ENCODE assay signal across 8 cellular contexts in the genomic region with DNA sequence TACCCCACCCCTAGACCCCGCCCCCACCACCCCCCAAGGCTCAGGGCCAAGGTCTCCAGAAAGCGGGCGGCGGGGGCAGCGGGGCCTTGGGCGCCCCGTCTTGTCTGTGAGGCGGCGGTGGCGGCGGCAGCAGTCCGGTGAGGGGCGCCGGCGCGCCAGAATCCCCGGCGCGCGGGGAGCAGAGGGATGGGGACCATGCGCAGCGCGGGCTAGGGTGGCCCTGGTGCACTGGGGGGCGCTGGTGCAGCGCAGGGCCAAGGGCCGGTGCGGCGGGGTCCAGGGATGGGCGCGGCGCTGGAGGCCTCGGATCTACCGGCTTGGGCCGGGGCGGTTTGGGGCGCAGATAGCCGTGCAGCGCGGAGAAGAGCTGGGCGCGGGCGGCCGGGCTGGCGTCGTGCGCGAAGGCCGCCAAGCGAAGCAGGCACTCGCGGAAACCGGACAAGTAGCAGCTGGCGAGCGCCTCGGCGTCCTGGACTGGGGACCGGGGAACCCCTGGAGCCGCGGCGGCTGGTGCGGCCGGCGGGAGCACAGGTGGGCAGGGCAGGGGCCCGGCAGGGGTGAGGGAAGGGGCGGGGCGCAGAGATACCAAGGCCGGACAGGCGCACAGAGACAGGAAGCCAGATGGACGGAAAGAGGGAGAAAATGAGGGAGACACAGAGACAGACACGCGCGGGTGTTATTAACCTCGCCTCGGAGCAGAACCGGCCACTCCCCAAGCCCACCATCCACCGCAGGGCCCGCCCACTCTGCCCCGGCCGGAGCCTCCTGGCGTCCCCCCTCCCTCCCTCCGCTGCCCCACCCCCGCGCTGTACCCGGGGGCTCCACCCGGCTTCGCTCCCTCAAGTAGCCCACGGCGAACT. TPM values are rescaled to one million over a fixed set of nuclear protein-coding genes. Genes with fewer than 3 reads are reported as not detected.
DNase-seq lines count a peak whose midpoint lies in the region; ATAC-seq, FAIRE-seq and TF ChIP-seq lines count a peak whose summit lies in the region.

No MANE protein-coding gene starts in this region.

- no peaks in the 10 kb centered on the region for H3K9me3 ChIP-seq in cardiac muscle cell (ENCODE audit: low read depth)

- H3K4me3 ChIP-seq in GM23338 = peak overlapping the region; percentile 66
- peak overlapping the region; percentile 64 for H3K4me3 ChIP-seq in cardiac muscle cell

- peak; percentile 39 for ATAC-seq in GM23338
- ATAC-seq in omental fat pad (ENCODE audit: low FRiP score) = no peak
- ATAC-seq in GM21526 (IDR thresholded peaks at IDR 0.05; ENCODE audit: low FRiP score, unreplicated experiment) = no peak

- no peak for FAIRE-seq in D721Med (lab: Jason Lieb, UNC)

- no peaks in the 10 kb centered on the region for H3K79me2 ChIP-seq in GM23338 (replicated peaks; ENCODE audit: insufficient read depth)

- no peaks in the 10 kb centered on the region for H3K9me2 ChIP-seq in GM23338 (ENCODE audit: insufficient read depth)

- H3K36me3 Mint-ChIP-seq in GM23338 (ENCODE audit: low read depth) = peaks cover 13% of the 10 kb centered on the region

- H3K27me3 ChIP-seq in GM23338 (ENCODE audit: insufficient read depth) = peaks cover 68% of the 10 kb centered on the region
- H3K27me3 ChIP-seq in cardiac muscle cell = peaks cover 53% of the 10 kb centered on the region

- peaks cover 17% of the 10 kb centered on the region for H3F3A ChIP-seq in GM23338 (replicated peaks; ENCODE audit: low read depth)

- H3K27ac ChIP-seq in GM23338 (ENCODE audit: low read depth) (no peak overlapping the region), cardiac muscle cell (no peak overlapping the region)

- peaks cover 24% of the 10 kb centered on the region for H3K9me3 Mint-ChIP-seq in GM23338

- peaks cover 89% of the 10 kb centered on the region for H3K27me3 Mint-ChIP-seq in GM23338 (ENCODE audit: insufficient read depth, low read depth, poor library complexity)

- H3K4me2 ChIP-seq in GM23338 = peak overlapping the region; percentile 94

- H4K20me1 ChIP-seq in GM23338 (replicated peaks; ENCODE audit: insufficient read depth) = peaks cover 4% of the 10 kb centered on the region; the same call in 1 of the 2 replicates

- H3K36me3 ChIP-seq in GM23338 (ENCODE audit: insufficient read depth) (no peaks in the 10 kb centered on the region), cardiac muscle cell (no peaks in the 10 kb centered on the region)

- TF ChIP-seq CTCF in D721Med (IDR thresholded peaks at IDR 0.05; ENCODE audit: insufficient read depth, missing control alignments) = peak; percentile 27
- peak; percentile 54 to 90 for TF ChIP-seq CTCF in GM23338 (conservative IDR thresholded peaks at IDR 0.05; ENCODE audit: low read depth in 2 of 2)
- TF ChIP-seq CTCF in cardiac muscle cell (IDR thresholded peaks at IDR 0.05; ENCODE audit: low read depth, low read length) = peak; percentile 42
- TF ChIP-seq CTCF in omental fat pad (IDR thresholded peaks at IDR 0.05) = no peak

- H2AFZ ChIP-seq in GM23338 = 0 out of 2 replicates have a peak overlapping the region, but pooled peaks have one; percentile 63

- peak overlapping the region; percentile 83 for H3K4me3 Mint-ChIP-seq in GM23338

- peaks cover 25% of the 10 kb centered on the region for H3K4me1 Mint-ChIP-seq in GM23338

- no peak overlapping the region for H3K27ac Mint-ChIP-seq in GM23338

- DNase-seq in D721Med (ENCODE audit: insufficient read length, low spot score) = no peak
- DNase-seq in GM23338 (ENCODE audit: low spot score) = peak; percentile 91
- DNase-seq in NCI-H748 (lab: John Stamatoyannopoulos, UW; ENCODE audit: unreplicated experiment) = peak; percentile 92
- DNase-seq in activated naive CD4-positive, alpha-beta T cell treated with anti-CD3 and anti-CD28 coated beads, Interleukin-2, amount 50 U/mL, for 16 hours = peak; percentile 55
- peak; percentile 66 to 93 for DNase-seq in cardiac muscle cell (ENCODE audit: low read depth in 1 of 2, low spot score in 1 of 2)
- DNase-seq in occipital lobe (lab: John Stamatoyannopoulos, UW) = peak; percentile 62
- no peak for DNase-seq in omental fat pad (ENCODE audit: low spot score)

- H3K4me1 ChIP-seq in GM23338 (ENCODE audit: insufficient read depth) (peaks cover 27% of the 10 kb centered on the region), cardiac muscle cell (ENCODE audit: low read depth) (peaks cover under 1% of the 10 kb centered on the region)

TF ChIP-seq in GM23338, 12 proteins besides CTCF, POLR2A, EP300 and RAD21 (continues in another document):
- TF ChIP-seq EZH2phosphoT487 (IDR thresholded peaks at IDR 0.05; ENCODE audit: unreplicated experiment) (no peak), CREB1 (CRISPR knock-in tag; IDR thresholded peaks at IDR 0.05; ENCODE audit: low read depth) (no peak)

RNA-seq across cellular contexts. Expression of gene HES7, which starts 2.1 kb away (rescaled TPM):
- 0.14 TPM in 1 of 2 replicates, not detected in the other for total RNA-seq in GM23338 (2014; rRNA removed; shearing (Covaris generic))
- 0.24 TPM in 1 of 2 replicates, not detected in the other for polyA plus RNA-seq in GM23338 (2016; fragmentation: Nextera tagmentation; extraction: Ambion mirVana)
- total RNA-seq in cardiac muscle cell = 0.32 and 6.2 TPM in 2 replicates
- 1.1 and 1.5 TPM in 2 replicates for polyA plus RNA-seq in cardiac muscle cell
- 0.31 TPM for total RNA-seq in occipital lobe
- under 1 TPM in 1 of 4 donors, not detected in 3; 0.46 TPM for total RNA-seq in omental fat pad

RNA-seq across cellular contexts. Expression of gene ALOXE3, which starts 3.4 kb away (rescaled TPM):
- 0.10 and 1.6 TPM in 2 replicates for total RNA-seq in GM23338 (2014; rRNA removed; shearing (Covaris generic))
- polyA plus RNA-seq in GM23338 (2016; fragmentation: Nextera tagmentation; extraction: Ambion mirVana) (0.27 TPM in 1 of 2 replicates, not detected in the other), cardiac muscle cell (0.10 TPM in 1 of 2 replicates, not detected in the other)
- total RNA-seq in cardiac muscle cell (not detected in 2 replicates), occipital lobe (0.47 TPM), omental fat pad (under 1 TPM in 2 of 4 donors, not detected in 2; 0.09 to 0.24 TPM)

RNA-seq across cellular contexts. Expression of gene PER1, which starts 30.4 kb away (rescaled TPM):
- total RNA-seq in GM23338 (2014; rRNA removed; shearing (Covaris generic)) = 36.1 and 40.5 TPM in 2 replicates
- polyA plus RNA-seq in GM23338 (2016; fragmentation: Nextera tagmentation; extraction: Ambion mirVana) = 12.2 and 12.4 TPM in 2 replicates
- total RNA-seq in cardiac muscle cell = 42.3 and 51.9 TPM in 2 replicates
- polyA plus RNA-seq in cardiac muscle cell = 28.2 and 47.7 TPM in 2 replicates
- total RNA-seq in occipital lobe = 7.8 TPM
- total RNA-seq in omental fat pad = 100 to 1,000 TPM in 2 of 4 donors, 10 to 100 TPM in 2; 78.8 to 169 (median 122) TPM

RNA-seq across cellular contexts. Expression of gene ALOX12B, which starts 34.2 kb away (rescaled TPM):
- total RNA-seq in GM23338 (2014; rRNA removed; shearing (Covaris generic)) = 1.4 TPM in 1 of 2 replicates, not detected in the other
- 0.16 and 0.30 TPM in 2 replicates for polyA plus RNA-seq in GM23338 (2016; fragmentation: Nextera tagmentation; extraction: Ambion mirVana)
- total RNA-seq in cardiac muscle cell = 0.42 and 1.6 TPM in 2 replicates
- polyA plus RNA-seq in cardiac muscle cell = 2.1 and 2.3 TPM in 2 replicates
- total RNA-seq in occipital lobe = 1.4 TPM
- not detected for total RNA-seq in omental fat pad

RNA-seq across cellular contexts. Expression of gene VAMP2, which starts 41.0 kb away (rescaled TPM):
- total RNA-seq in GM23338 (2014; rRNA removed; shearing (Covaris generic)) = 6.9 and 9.8 TPM in 2 replicates
- polyA plus RNA-seq in GM23338 (2016; fragmentation: Nextera tagmentation; extraction: Ambion mirVana) (25.4 and 32.3 TPM in 2 replicates), cardiac muscle cell (102 and 118 TPM in 2 replicates)
- total RNA-seq in cardiac muscle cell (22.5 and 35.7 TPM in 2 replicates), occipital lobe (27.9 TPM), omental fat pad (10 to 100 TPM; 16.8 to 42.1 (median 21.2) TPM)

Comparison
In these comparisons a context has a peak if more than half of its experiments do, and no peak if none do; other contexts are left out.
1. DNase-seq: peak in GM23338 (single experiment), NCI-H748 (single experiment), activated naive CD4-positive, alpha-beta T cell treated with anti-CD3 and anti-CD28 coated beads, Interleukin-2, amount 50 U/mL, for 16 hours (single experiment), cardiac muscle cell (2 of 2) and occipital lobe (single experiment); none in D721Med (single experiment) and omental fat pad (single experiment).
2. CTCF ChIP-seq: peak in D721Med (single experiment), GM23338 (2 of 2) and cardiac muscle cell (single experiment); none in omental fat pad (0 of 3).